ENCODE assay signal across 1 cellular context in the genomic region with DNA sequence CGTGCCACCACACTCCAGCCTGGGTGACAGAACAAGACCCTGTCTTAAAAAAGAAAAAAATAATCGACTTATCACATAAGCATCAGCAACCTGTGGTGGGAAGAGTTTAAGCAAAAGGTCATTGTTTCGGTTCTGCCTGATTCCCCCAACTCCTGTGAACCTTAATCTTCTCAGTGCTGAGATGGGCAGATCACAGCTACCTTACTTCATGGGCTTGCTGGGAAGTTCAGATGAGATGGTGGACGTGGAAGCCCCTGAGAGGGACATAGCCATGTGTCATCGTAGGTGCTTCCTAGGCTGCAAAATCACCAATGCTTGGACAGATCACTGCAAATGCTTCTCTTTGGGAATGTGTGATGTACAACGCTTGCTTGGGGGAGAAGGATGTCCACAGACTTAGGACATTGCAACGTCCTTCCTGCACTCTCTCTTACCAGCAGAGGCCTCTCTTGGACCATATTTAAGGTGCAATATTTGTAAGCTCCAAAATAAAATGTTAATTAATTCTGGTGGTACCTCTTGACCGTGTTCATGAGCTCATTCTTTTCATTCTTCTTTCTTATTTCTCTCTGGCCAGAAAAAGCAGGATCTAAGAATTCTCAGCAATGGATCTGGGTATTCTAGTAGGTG.
TF ChIP-seq lines count a peak whose summit lies in the region.

No MANE protein-coding gene starts in this region.

TF ChIP-seq in WTC11, 78 proteins besides CTCF, POLR2A, EP300 and RAD21 (continued from another document):
- TF ChIP-seq, protein P1, sequence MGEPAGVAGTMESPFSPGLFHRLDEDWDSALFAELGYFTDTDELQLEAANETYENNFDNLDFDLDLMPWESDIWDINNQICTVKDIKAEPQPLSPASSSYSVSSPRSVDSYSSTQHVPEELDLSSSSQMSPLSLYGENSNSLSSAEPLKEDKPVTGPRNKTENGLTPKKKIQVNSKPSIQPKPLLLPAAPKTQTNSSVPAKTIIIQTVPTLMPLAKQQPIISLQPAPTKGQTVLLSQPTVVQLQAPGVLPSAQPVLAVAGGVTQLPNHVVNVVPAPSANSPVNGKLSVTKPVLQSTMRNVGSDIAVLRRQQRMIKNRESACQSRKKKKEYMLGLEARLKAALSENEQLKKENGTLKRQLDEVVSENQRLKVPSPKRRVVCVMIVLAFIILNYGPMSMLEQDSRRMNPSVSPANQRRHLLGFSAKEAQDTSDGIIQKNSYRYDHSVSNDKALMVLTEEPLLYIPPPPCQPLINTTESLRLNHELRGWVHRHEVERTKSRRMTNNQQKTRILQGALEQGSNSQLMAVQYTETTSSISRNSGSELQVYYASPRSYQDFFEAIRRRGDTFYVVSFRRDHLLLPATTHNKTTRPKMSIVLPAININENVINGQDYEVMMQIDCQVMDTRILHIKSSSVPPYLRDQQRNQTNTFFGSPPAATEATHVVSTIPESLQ (CRISPR knock-in tag; IDR thresholded peaks at IDR 0.05) = no peak
- TF ChIP-seq PRRX2 (CRISPR knock-in tag; IDR thresholded peaks at IDR 0.05) (no peak), IRF2 (CRISPR knock-in tag; IDR thresholded peaks at IDR 0.05; ENCODE audit: borderline replicate concordance, low read depth) (no peak)
- TF ChIP-seq, protein P2, sequence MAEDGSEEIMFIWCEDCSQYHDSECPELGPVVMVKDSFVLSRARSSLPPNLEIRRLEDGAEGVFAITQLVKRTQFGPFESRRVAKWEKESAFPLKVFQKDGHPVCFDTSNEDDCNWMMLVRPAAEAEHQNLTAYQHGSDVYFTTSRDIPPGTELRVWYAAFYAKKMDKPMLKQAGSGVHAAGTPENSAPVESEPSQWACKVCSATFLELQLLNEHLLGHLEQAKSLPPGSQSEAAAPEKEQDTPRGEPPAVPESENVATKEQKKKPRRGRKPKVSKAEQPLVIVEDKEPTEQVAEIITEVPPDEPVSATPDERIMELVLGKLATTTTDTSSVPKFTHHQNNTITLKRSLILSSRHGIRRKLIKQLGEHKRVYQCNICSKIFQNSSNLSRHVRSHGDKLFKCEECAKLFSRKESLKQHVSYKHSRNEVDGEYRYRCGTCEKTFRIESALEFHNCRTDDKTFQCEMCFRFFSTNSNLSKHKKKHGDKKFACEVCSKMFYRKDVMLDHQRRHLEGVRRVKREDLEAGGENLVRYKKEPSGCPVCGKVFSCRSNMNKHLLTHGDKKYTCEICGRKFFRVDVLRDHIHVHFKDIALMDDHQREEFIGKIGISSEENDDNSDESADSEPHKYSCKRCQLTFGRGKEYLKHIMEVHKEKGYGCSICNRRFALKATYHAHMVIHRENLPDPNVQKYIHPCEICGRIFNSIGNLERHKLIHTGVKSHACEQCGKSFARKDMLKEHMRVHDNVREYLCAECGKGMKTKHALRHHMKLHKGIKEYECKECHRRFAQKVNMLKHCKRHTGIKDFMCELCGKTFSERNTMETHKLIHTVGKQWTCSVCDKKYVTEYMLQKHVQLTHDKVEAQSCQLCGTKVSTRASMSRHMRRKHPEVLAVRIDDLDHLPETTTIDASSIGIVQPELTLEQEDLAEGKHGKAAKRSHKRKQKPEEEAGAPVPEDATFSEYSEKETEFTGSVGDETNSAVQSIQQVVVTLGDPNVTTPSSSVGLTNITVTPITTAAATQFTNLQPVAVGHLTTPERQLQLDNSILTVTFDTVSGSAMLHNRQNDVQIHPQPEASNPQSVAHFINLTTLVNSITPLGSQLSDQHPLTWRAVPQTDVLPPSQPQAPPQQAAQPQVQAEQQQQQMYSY (CRISPR knock-in tag; IDR thresholded peaks at IDR 0.05) = no peak
TF ChIP-seq in WTC11: peak in this region for 0.
